Comparison of ENCODE assay signal across 22 cellular contexts in genomic region chr3:28973621-28974020, GRCh38.
A peak's percentile ranks its signal among the peaks of the same experiment; 100 is the strongest.
DNase-seq lines count a peak whose midpoint lies in the region; TF ChIP-seq lines count a peak whose summit lies in the region.
"Had no signal": no experiment of that assay in that cellular context is flagged by ENCODE, and none has a peak within 500 bp of the region (broad histone marks: within the 10 kb centered on the region; RNA-seq: fewer than 3 reads in every experiment).

No MANE protein-coding gene starts in this region.

- H4K20me1 ChIP-seq in smooth muscle cell (ENCODE audit: low read depth), result no peaks in the 10 kb centered on the region

- no peaks in the 10 kb centered on the region for H3K27me3 ChIP-seq in smooth muscle cell (ENCODE audit: low read depth)
- H3K27me3 ChIP-seq: esophagus squamous epithelium, left lung, spleen had no signal

- H3K4me2 ChIP-seq in smooth muscle cell, result no peak overlapping the region

- H3K4me3 ChIP-seq in HFF-Myc (replicated peaks; ENCODE audit: low read depth, low read length), result no peak overlapping the region
- no peak overlapping the region for H3K4me3 ChIP-seq in astrocyte of the cerebellum (ENCODE audit: low read depth, low read length)
- no peak overlapping the region for H3K4me3 ChIP-seq in foreskin fibroblast (ENCODE audit: low read depth in 1 of 2, low read length in 2 of 2)
- no peak overlapping the region for H3K4me3 ChIP-seq in smooth muscle cell
- H3K4me3 ChIP-seq: esophagus squamous epithelium, left lung, spleen had no signal

- H3K9ac ChIP-seq in smooth muscle cell (ENCODE audit: low read depth), result no peak overlapping the region

- H3F3A ChIP-seq in smooth muscle cell (ENCODE audit: low read depth), result no peaks in the 10 kb centered on the region

- H2AFZ ChIP-seq in smooth muscle cell (ENCODE audit: low read depth), result no peak overlapping the region

- H3K79me2 ChIP-seq in smooth muscle cell (ENCODE audit: low read depth), result no peaks in the 10 kb centered on the region

- H3K9me3 ChIP-seq in smooth muscle cell (replicated peaks; ENCODE audit: low read depth), result peaks cover 7% of the 10 kb centered on the region

- TF ChIP-seq CTCF in HFF-Myc (IDR thresholded peaks at IDR 0.05; ENCODE audit: low read depth, low read length, missing control alignments) (no peak), astrocyte of the cerebellum (IDR thresholded peaks at IDR 0.05; ENCODE audit: low read depth, low read length, missing control alignments) (no peak), foreskin fibroblast (IDR thresholded peaks at IDR 0.05; ENCODE audit: low read depth, low read length) (no peak), smooth muscle cell (IDR thresholded peaks at IDR 0.05; ENCODE audit: borderline replicate concordance, insufficient read depth, poor library complexity, severe bottlenecking) (no peak)

- peak overlapping the region; percentile 34 for H3K27ac ChIP-seq in smooth muscle cell (ENCODE audit: low read depth)
- H3K27ac ChIP-seq: esophagus squamous epithelium, left lung, spleen had no signal

- in situ Hi-C loops in astrocyte of the cerebellum (cut with HindIII; ENCODE audit: low sequenced_read_pairs), result no loop called here

- H3K4me1 ChIP-seq in smooth muscle cell (ENCODE audit: low read depth), result no peaks in the 10 kb centered on the region
- H3K4me1 ChIP-seq: esophagus squamous epithelium, left lung, spleen had no signal

- DNase-seq in HFF-Myc (ENCODE audit: extremely low read depth, low read depth), result peak; percentile 14
- peak; percentile 24 for DNase-seq in astrocyte of the cerebellum (ENCODE audit: low read depth)
- DNase-seq in foreskin fibroblast, result peak; percentile 62 to 72
- no peak for DNase-seq in smooth muscle cell (lab: John Stamatoyannopoulos, UW; ENCODE audit: unreplicated experiment)
- DNase-seq in activated gamma-delta T cell treated with Interleukin-2 at 50 U/mL for 16 hours, result no peak
- no peak for DNase-seq in NCI-H510A (lab: John Stamatoyannopoulos, UW)
- no peak for DNase-seq in GOT3 (lab: John Stamatoyannopoulos, UW)
- DNase-seq: activated CD4-positive, alpha-beta T cell treated with anti-CD3 and anti-CD28 coated beads, Interleukin-2, amount 10 ng/mL, durations not matched to agents 24 days and 14 days; activated naive CD8-positive, alpha-beta T cell treated with anti-CD3 and anti-CD28 coated beads for 36 hours; COR-L47; esophagus squamous epithelium; head of caudate nucleus; left lung; midbrain; MM.1S; NCI-H1436; NCI-H526; nephron progenitor cell; Right ventricle myocardium superior; spleen; substantia nigra; T-cell had no signal

- H3K36me3 ChIP-seq in smooth muscle cell (ENCODE audit: low read depth), result no peaks in the 10 kb centered on the region
- H3K36me3 ChIP-seq: esophagus squamous epithelium, left lung, spleen had no signal

Comparison
In these comparisons a context has a peak if more than half of its experiments do, and no peak if none do; other contexts are left out.
1. DNase-seq: peak in HFF-Myc (single experiment), astrocyte of the cerebellum (single experiment) and foreskin fibroblast (2 of 2); none in smooth muscle cell (single experiment), activated gamma-delta T cell treated with Interleukin-2 at 50 U/mL for 16 hours (single experiment), NCI-H510A (single experiment) and GOT3 (single experiment).